Comparison of ENCODE assay signal across 8 cellular contexts in genomic region chr21:45555557-45556301, GRCh38. TPM values are rescaled to one million over a fixed set of nuclear protein-coding genes. Genes with fewer than 3 reads are reported as not detected.
A peak's percentile ranks its signal among the peaks of the same experiment; 100 is the strongest.
DNase-seq lines count a peak whose midpoint lies in the region; ATAC-seq and TF ChIP-seq lines count a peak whose summit lies in the region.

No MANE protein-coding gene starts in this region.

- H3K4me3 ChIP-seq in SJCRH30 (peak overlapping the region; percentile 63), adipocyte (ENCODE audit: low read length) (peak overlapping the region; percentile 75)

- H3K27me3 ChIP-seq in SJCRH30 = peaks cover 8% of the 10 kb centered on the region; the same call in 1 of the 2 replicates
- peaks cover 10% of the 10 kb centered on the region for H3K27me3 ChIP-seq in adipocyte (replicated peaks; ENCODE audit: control insufficient read depth, insufficient read depth, low read length)

- intact Hi-C loops in Right ventricle myocardium inferior (cut with DNase I) = loop anchor here (1.0 to 5.0 kb wide), 2 partner anchors 37 to 265 kb away; no protein-coding TSS in a partner anchor

- peak overlapping the region; percentile 84 for H3K9ac ChIP-seq in adipocyte (ENCODE audit: low read length)

- peak; percentile 95 for DNase-seq in GM03348 (ENCODE audit: low spot score)
- peak; percentile 85 for DNase-seq in HPDE6-E6E7 (ENCODE audit: extremely low spot score)
- DNase-seq in SJCRH30 = peak; percentile 88 to 91
- peak; percentile 92 for DNase-seq in adipocyte (ENCODE audit: low read depth)
- peak; percentile 85 for DNase-seq in Right ventricle myocardium inferior (ENCODE audit: missing footprints)
- DNase-seq in omental fat pad (ENCODE audit: low spot score) = no peak

- no peaks in the 10 kb centered on the region for H3K36me3 ChIP-seq in SJCRH30
- H3K36me3 ChIP-seq in adipocyte (ENCODE audit: control insufficient read depth, insufficient read depth, low read length, severe bottlenecking) = no peaks in the 10 kb centered on the region

- peak in 1 of 3 donors; percentile 30 for TF ChIP-seq CTCF in omental fat pad (IDR thresholded peaks at IDR 0.05)

- no peaks in the 10 kb centered on the region for H3K9me3 ChIP-seq in SJCRH30 (replicated peaks)
- H3K9me3 ChIP-seq in adipocyte (ENCODE audit: control insufficient read depth, low read length) = no peaks in the 10 kb centered on the region

- no peaks in the 10 kb centered on the region for H3K4me1 ChIP-seq in SJCRH30
- peaks cover 20% of the 10 kb centered on the region for H3K4me1 ChIP-seq in adipocyte (ENCODE audit: control insufficient read depth, insufficient read depth, low read length)

- ATAC-seq in Right ventricle myocardium inferior = peak; percentile 87
- ATAC-seq in omental fat pad (ENCODE audit: low FRiP score) = peak; percentile 73
- ATAC-seq in HG03460 (IDR thresholded peaks at IDR 0.05; ENCODE audit: unreplicated experiment) = no peak
- no peak for ATAC-seq in GM18867 (IDR thresholded peaks at IDR 0.05; ENCODE audit: unreplicated experiment)

- peak overlapping the region; percentile 63 for H3K27ac ChIP-seq in SJCRH30

RNA-seq across cellular contexts. Expression of gene SLC19A1, which starts 13.5 kb away (rescaled TPM):
- 27.6 and 27.8 TPM in 2 replicates for total RNA-seq in SJCRH30 (2014; rRNA removed; shearing (Covaris generic))
- total RNA-seq in Right ventricle myocardium inferior = 8.2 TPM
- 10 to 100 TPM in 3 of 4 donors, 1 to 10 TPM in 1; 5.8 to 18.6 (median 14.6) TPM for total RNA-seq in omental fat pad

Comparison
In these comparisons a context has a peak if more than half of its experiments do, and no peak if none do; other contexts are left out.
1. ATAC-seq: peak in Right ventricle myocardium inferior (single experiment) and omental fat pad (single experiment); none in HG03460 (single experiment) and GM18867 (single experiment).